ENCODE assay signal across 8 cellular contexts in genomic region chr17:20121359-20122235, GRCh38.
DNase-seq lines count a peak whose midpoint lies in the region; ATAC-seq and TF ChIP-seq lines count a peak whose summit lies in the region.

No MANE protein-coding gene starts in this region.

- H3K27ac ChIP-seq in angular gyrus (ENCODE audit: low read depth, low read length) (peak overlapping the region; percentile 83), right atrium auricular region (no peak overlapping the region)

- no peaks in the 10 kb centered on the region for H3K9me3 ChIP-seq in right atrium auricular region

- H3K9me3 Mint-ChIP-seq in T-helper 2 cell treated with Interferon-gamma antibody and Interleukin-4, amounts not matched to agents 5 μg/mL and 100 μg/mL, for 36 hours = no peaks in the 10 kb centered on the region

- H3K36me3 Mint-ChIP-seq in T-helper 2 cell treated with Interferon-gamma antibody and Interleukin-4, amounts not matched to agents 5 μg/mL and 100 μg/mL, for 36 hours (ENCODE audit: low read depth) = no peaks in the 10 kb centered on the region

- H3K4me3 ChIP-seq in LNCaP clone FGC (ENCODE audit: low read depth, low read length) (no peak overlapping the region), right atrium auricular region (no peak overlapping the region)

- H3K4me1 Mint-ChIP-seq in T-helper 2 cell treated with Interferon-gamma antibody and Interleukin-4, amounts not matched to agents 5 μg/mL and 100 μg/mL, for 36 hours (ENCODE audit: low read depth) = peaks cover 2% of the 10 kb centered on the region

- H3K4me1 ChIP-seq in right atrium auricular region = peaks cover 0 to 20% of the 10 kb centered on the region in 2 donors

- peak; percentile 73 for TF ChIP-seq CTCF in LNCaP clone FGC (IDR thresholded peaks at IDR 0.05; ENCODE audit: control insufficient read depth, extremely low read depth, insufficient read depth)
- TF ChIP-seq CTCF in right atrium auricular region (IDR thresholded peaks at IDR 0.05) = peak; percentile 66 to 92

- no peaks in the 10 kb centered on the region for H3K27me3 ChIP-seq in right atrium auricular region

- no peak overlapping the region for H3K27ac Mint-ChIP-seq in T-helper 2 cell treated with Interferon-gamma antibody and Interleukin-4, amounts not matched to agents 5 μg/mL and 100 μg/mL, for 36 hours

- no peaks in the 10 kb centered on the region for H3K36me3 ChIP-seq in right atrium auricular region

- ATAC-seq in HG03469 (IDR thresholded peaks at IDR 0.05; ENCODE audit: unreplicated experiment) (no peak), HG03196 (IDR thresholded peaks at IDR 0.05; ENCODE audit: unreplicated experiment) (no peak)

- DNase-seq in DMS53 treated with DMSO at 0.1 percent for 48 hours (lab: John Stamatoyannopoulos, UW; ENCODE audit: unreplicated experiment) = peak; percentile 20
- DNase-seq in LNCaP clone FGC (ENCODE audit: low read depth) = peak; percentile 41
- DNase-seq in T-helper 2 cell treated with Interferon-gamma antibody and Interleukin-4, amounts not matched to agents 5 μg/mL and 100 μg/mL, for 36 hours (ENCODE audit: low spot score) = peak; percentile 44
- no peak for DNase-seq in right atrium auricular region (ENCODE audit: low spot score)
- peak; percentile 80 for DNase-seq in retina

- H3K27me3 Mint-ChIP-seq in T-helper 2 cell treated with Interferon-gamma antibody and Interleukin-4, amounts not matched to agents 5 μg/mL and 100 μg/mL, for 36 hours (ENCODE audit: low read depth) = no peaks in the 10 kb centered on the region

- H3K4me3 Mint-ChIP-seq in T-helper 2 cell treated with Interferon-gamma antibody and Interleukin-4, amounts not matched to agents 5 μg/mL and 100 μg/mL, for 36 hours = no peak overlapping the region
